Comparison of ENCODE assay signal across 1 cellular context in genomic region chr5:154857534-154858250, GRCh38.
TF ChIP-seq lines count a peak whose summit lies in the region.

No MANE protein-coding gene starts in this region.

TF ChIP-seq in HepG2, 621 proteins besides CTCF, POLR2A, EP300 and RAD21 (continued from another document):
- TF ChIP-seq U2AF2 (IDR thresholded peaks at IDR 0.05; ENCODE audit: low read depth, low read length) (peak; percentile 96), ZNF235 (CRISPR knock-in tag; IDR thresholded peaks at IDR 0.05; ENCODE audit: borderline replicate concordance) (peak; percentile 86; the same call in 1 of the 2 replicates), ZNF841 (CRISPR knock-in tag; IDR thresholded peaks at IDR 0.05; ENCODE audit: borderline replicate concordance) (no peak), NFE2 (CRISPR knock-in tag; IDR thresholded peaks at IDR 0.05) (no peak), SIN3A (IDR thresholded peaks at IDR 0.05; ENCODE audit: borderline replicate concordance, low read depth, low read length) (peak; percentile 54; the same call in 1 of the 2 replicates), ZNF550 (CRISPR knock-in tag; IDR thresholded peaks at IDR 0.05; ENCODE audit: borderline replicate concordance) (no peak), NR3C1 (CRISPR knock-in tag; IDR thresholded peaks at IDR 0.05) (no peak), HIVEP1 (CRISPR knock-in tag; IDR thresholded peaks at IDR 0.05) (peak; percentile 85), KAT7 (CRISPR knock-in tag; IDR thresholded peaks at IDR 0.05; ENCODE audit: borderline replicate concordance) (no peak), ATRX (CRISPR knock-in tag; IDR thresholded peaks at IDR 0.05; ENCODE audit: borderline replicate concordance) (no peak), ZNF251 (CRISPR knock-in tag; IDR thresholded peaks at IDR 0.05) (no peak), ZSCAN12 (CRISPR knock-in tag; IDR thresholded peaks at IDR 0.05) (peak; percentile 66; the same call in 1 of the 2 replicates), KLF12 (CRISPR knock-in tag; IDR thresholded peaks at IDR 0.05; ENCODE audit: borderline replicate concordance) (no peak), RORA (CRISPR knock-in tag; IDR thresholded peaks at IDR 0.05) (no peak), CENPX (CRISPR knock-in tag; IDR thresholded peaks at IDR 0.05) (no peak), ZNF749 (CRISPR knock-in tag; IDR thresholded peaks at IDR 0.05; ENCODE audit: borderline replicate concordance) (peak; percentile 82; the same call in 1 of the 2 replicates), STAG1 (CRISPR knock-in tag; IDR thresholded peaks at IDR 0.05) (no peak), ARHGAP35 (CRISPR knock-in tag; IDR thresholded peaks at IDR 0.05; ENCODE audit: borderline replicate concordance) (peak; percentile 23; the same call in 1 of the 2 replicates), DMAP1 (CRISPR knock-in tag; IDR thresholded peaks at IDR 0.05) (peak; percentile 46), MED8 (CRISPR knock-in tag; IDR thresholded peaks at IDR 0.05; ENCODE audit: insufficient replicate concordance) (no peak), ZNF619 (CRISPR knock-in tag; IDR thresholded peaks at IDR 0.05) (no peak), ZSCAN25 (CRISPR knock-in tag; IDR thresholded peaks at IDR 0.05) (peak; percentile 3; the same call in 1 of the 2 replicates), ZNF646 (CRISPR knock-in tag; IDR thresholded peaks at IDR 0.05) (0 out of 2 replicates have a peak, but pooled peaks have one; percentile 60), KDM1A (CRISPR knock-in tag; IDR thresholded peaks at IDR 0.05) (no peak), ZNF792 (CRISPR knock-in tag; IDR thresholded peaks at IDR 0.05) (no peak; the same call in 1 of the 2 replicates), ASH2L (IDR thresholded peaks at IDR 0.05; ENCODE audit: insufficient read length, low read depth, low read length) (peak; percentile 56), ZNF263 (CRISPR knock-in tag; IDR thresholded peaks at IDR 0.05) (0 out of 2 replicates have a peak, but pooled peaks have one; percentile 17), ZHX1 (CRISPR knock-in tag; IDR thresholded peaks at IDR 0.05; ENCODE audit: low read depth) (no peak), CBFB (CRISPR knock-in tag; IDR thresholded peaks at IDR 0.05) (peak; percentile 76), ZUFSP (CRISPR knock-in tag; IDR thresholded peaks at IDR 0.05; ENCODE audit: borderline replicate concordance) (no peak), ZSCAN31 (CRISPR knock-in tag; IDR thresholded peaks at IDR 0.05; ENCODE audit: low read depth) (no peak; the same call in none of the 2 replicates), BRD4 (CRISPR knock-in tag; IDR thresholded peaks at IDR 0.05) (no peak), ZNF629 (CRISPR knock-in tag; conservative IDR thresholded peaks at IDR 0.05) (no peak), SAFB2 (CRISPR knock-in tag; IDR thresholded peaks at IDR 0.05; ENCODE audit: borderline replicate concordance, low read depth) (no peak; the same call in 1 of the 2 replicates), SATB2 (CRISPR knock-in tag; IDR thresholded peaks at IDR 0.05) (peak; percentile 66; the same call in 1 of the 2 replicates)
